8 cellular contexts compared by ENCODE assay signal in the genomic region with DNA sequence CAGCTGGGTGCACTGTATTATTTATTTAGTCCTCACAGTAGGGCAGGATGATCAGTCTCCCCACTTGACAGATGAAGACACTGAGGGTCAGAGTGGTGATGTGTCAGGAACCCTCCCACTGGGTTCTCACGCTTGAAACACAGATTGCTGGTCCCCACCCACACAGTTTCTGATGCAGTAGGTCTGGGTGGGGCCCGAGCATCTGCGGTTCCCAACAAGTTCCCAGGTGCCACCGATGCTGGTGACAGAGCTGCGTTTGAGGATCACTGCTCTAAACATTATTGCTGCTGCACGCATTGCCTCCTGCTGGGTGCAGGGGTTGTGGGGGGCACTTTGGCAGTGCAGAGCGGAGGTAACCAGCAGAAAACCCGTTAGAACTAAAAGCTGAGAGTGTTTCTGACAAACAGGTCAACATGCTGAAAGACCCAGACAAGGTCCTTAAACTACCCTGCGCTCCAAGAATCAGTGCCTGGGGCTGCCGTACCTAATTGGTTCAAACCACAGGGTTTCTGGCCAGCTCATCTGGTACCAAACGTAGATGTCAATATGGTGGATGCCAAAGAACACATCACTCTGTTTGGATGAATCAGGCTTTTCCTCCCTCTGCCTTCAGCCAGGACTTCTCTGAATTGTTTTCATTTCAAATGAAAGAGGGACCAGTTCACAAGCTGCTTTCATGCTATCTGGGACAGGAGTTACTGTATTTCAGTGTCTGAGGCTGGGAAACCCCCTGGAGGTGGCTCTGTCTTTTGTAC.
A peak's percentile ranks its signal among the peaks of the same experiment; 100 is the strongest.
DNase-seq lines count a peak whose midpoint lies in the region; ATAC-seq and TF ChIP-seq lines count a peak whose summit lies in the region.

No MANE protein-coding gene starts in this region.

- TF ChIP-seq POLR2A in breast epithelium (IDR thresholded peaks at IDR 0.05), result no peak

- H3K27me3 Mint-ChIP-seq in mesothelial cell of epicardium (ENCODE audit: low read depth), result no peaks in the 10 kb centered on the region

- H3K27me3 ChIP-seq in right atrium auricular region (no peaks in the 10 kb centered on the region), breast epithelium (no peaks in the 10 kb centered on the region), A673 (replicated peaks; ENCODE audit: insufficient read depth, low read depth, low read length, poor library complexity) (no peaks in the 10 kb centered on the region)

- no peak for TF ChIP-seq CTCF in right atrium auricular region (IDR thresholded peaks at IDR 0.05)
- TF ChIP-seq CTCF in breast epithelium (IDR thresholded peaks at IDR 0.05), result no peak
- TF ChIP-seq CTCF in mesothelial cell of epicardium (IDR thresholded peaks at IDR 0.05; ENCODE audit: unreplicated experiment), result no peak
- no peak for TF ChIP-seq CTCF in A673 (conservative IDR thresholded peaks at IDR 0.05; ENCODE audit: low read depth, low read length)

- POLR2A ChIA-PET in A673 (lab: Charles Lee; ENCODE audit: low non-redundant PET), result no interaction called here

- H3K4me1 ChIP-seq in right atrium auricular region, result peaks cover 0 to 49% of the 10 kb centered on the region in 2 donors
- peaks cover 4 to 16% of the 10 kb centered on the region in 2 donors for H3K4me1 ChIP-seq in breast epithelium
- H3K4me1 ChIP-seq in A673 (ENCODE audit: insufficient read depth, low read length, poor library complexity, severe bottlenecking), result no peaks in the 10 kb centered on the region

- ATAC-seq in Right ventricle myocardium inferior (no peak), HG03378 (IDR thresholded peaks at IDR 0.05; ENCODE audit: unreplicated experiment) (no peak)

- no TSS peak for BruUV-seq in A673 (replicated peaks; lab: Mats Ljungman, UMichigan)

- H3K4me3 ChIP-seq in right atrium auricular region, result no peak overlapping the region
- H3K4me3 ChIP-seq in breast epithelium, result no peak overlapping the region
- H3K4me3 ChIP-seq in skeletal muscle cell (ENCODE audit: low read depth, low read length), result no peak overlapping the region
- no peak overlapping the region for H3K4me3 ChIP-seq in A673 (ENCODE audit: low read depth, low read length, poor library complexity, severe bottlenecking)

- H3K4me1 Mint-ChIP-seq in mesothelial cell of epicardium, result peaks cover 18% of the 10 kb centered on the region

- intact Hi-C loops in Right ventricle myocardium inferior (cut with DNase I), result no loop called here
- intact Hi-C loops in breast epithelium (cut with DNase I; ENCODE audit: low total_unique reads), result no loop called here
- intact Hi-C loops in A673 (cut with micrococcal nuclease; ENCODE audit: unreplicated experiment), result no loop called here

- no peak overlapping the region for H3K4me3 Mint-ChIP-seq in mesothelial cell of epicardium

- peak; percentile 65 for DNase-seq in right atrium auricular region (ENCODE audit: low spot score)
- DNase-seq in Right ventricle myocardium inferior (ENCODE audit: missing footprints), result no peak
- peak; percentile 22 for DNase-seq in T-helper 9 cell
- DNase-seq in breast epithelium (ENCODE audit: low spot score in 2 of 2), result peak; percentile 40 to 58
- DNase-seq in skeletal muscle cell (ENCODE audit: low read depth), result peak; percentile 78
- DNase-seq in mesothelial cell of epicardium (ENCODE audit: low spot score in 2 of 2, unreplicated experiment in 2 of 2), result no peak
- DNase-seq in A673 (ENCODE audit: low spot score), result no peak

- H3K27ac ChIP-seq in right atrium auricular region (peak overlapping the region; percentile 33 to 48), breast epithelium (peak overlapping the region in 1 of 2 donors; percentile 41), A673 (ENCODE audit: low read depth, low read length, poor library complexity, severe bottlenecking) (no peak overlapping the region)

- H3K9me3 Mint-ChIP-seq in mesothelial cell of epicardium, result no peaks in the 10 kb centered on the region

- CTCF ChIA-PET in A673 (lab: Charles Lee), result no interaction called here

- H3K9me3 ChIP-seq in right atrium auricular region, result no peaks in the 10 kb centered on the region
- no peaks in the 10 kb centered on the region for H3K9me3 ChIP-seq in breast epithelium
- H3K9me3 ChIP-seq in A673 (ENCODE audit: low read depth, low read length, poor library complexity, severe bottlenecking), result no peaks in the 10 kb centered on the region

- peaks cover 9% of the 10 kb centered on the region for H3K36me3 Mint-ChIP-seq in mesothelial cell of epicardium

- no peak overlapping the region for H3K27ac Mint-ChIP-seq in mesothelial cell of epicardium

- H3K36me3 ChIP-seq in right atrium auricular region (no peaks in the 10 kb centered on the region), breast epithelium (no peaks in the 10 kb centered on the region), A673 (ENCODE audit: insufficient read depth, low read length, poor library complexity, severe bottlenecking) (no peaks in the 10 kb centered on the region)

Comparison
In these comparisons a context has a peak if more than half of its experiments do, and no peak if none do; other contexts are left out.
1. DNase-seq: peak in right atrium auricular region (single experiment), T-helper 9 cell (single experiment), breast epithelium (2 of 2) and skeletal muscle cell (single experiment); none in Right ventricle myocardium inferior (single experiment), mesothelial cell of epicardium (0 of 2) and A673 (single experiment).